Comparison of ENCODE assay signal across 29 cellular contexts in genomic region chr5:69231851-69232250, GRCh38. TPM values are rescaled to one million over a fixed set of nuclear protein-coding genes. Genes with fewer than 3 reads are reported as not detected.
DNase-seq lines count a peak whose midpoint lies in the region; ATAC-seq, FAIRE-seq and TF ChIP-seq lines count a peak whose summit lies in the region.
"Had no signal": no experiment of that assay in that cellular context is flagged by ENCODE, and none has a peak within 500 bp of the region (broad histone marks: within the 10 kb centered on the region; RNA-seq: fewer than 3 reads in every experiment).

No MANE protein-coding gene starts in this region.

- intact Hi-C loops in activated CD8-positive, alpha-beta T cell treated with anti-CD3 and anti-CD28 coated beads for 36 hours (cut with micrococcal nuclease): no loop called here

- no peak for ATAC-seq in activated CD8-positive, alpha-beta T cell treated with anti-CD3 and anti-CD28 coated beads, Interleukin-2, amount 10 ng/mL, durations not matched to agents 7 days and 5 days
- no peak for ATAC-seq in activated CD8-positive, alpha-beta T cell treated with anti-CD3 and anti-CD28 coated beads for 36 hours
- ATAC-seq in GM21447 (IDR thresholded peaks at IDR 0.05; ENCODE audit: unreplicated experiment): no peak
- ATAC-seq: A549; HCT116; natural killer cell treated with Interleukin-12 subunit alpha and Interleukin-12 subunit beta and Interleukin-15 and Interleukin-18, amount 100 ng/mL, for 72 hours; sciatic nerve had no signal

- no peak overlapping the region for H3K4me3 ChIP-seq in astrocyte (ENCODE audit: insufficient read depth, low read depth, low read length)
- H3K4me3 ChIP-seq: A549, SJSA1 had no signal

- no peaks in the 10 kb centered on the region for H3K27me3 Mint-ChIP-seq in activated CD8-positive, alpha-beta T cell treated with anti-CD3 and anti-CD28 coated beads, Interleukin-2, amount 10 ng/mL, durations not matched to agents 7 days and 5 days (ENCODE audit: low read depth)
- H3K27me3 Mint-ChIP-seq in activated CD8-positive, alpha-beta T cell treated with anti-CD3 and anti-CD28 coated beads for 36 hours: no peaks in the 10 kb centered on the region
- H3K27me3 Mint-ChIP-seq in astrocyte (ENCODE audit: low read depth, unreplicated experiment): no peaks in the 10 kb centered on the region
- no peaks in the 10 kb centered on the region for H3K27me3 Mint-ChIP-seq in type B pancreatic cell
- peaks cover 2 to 3% (median 3%) of the 10 kb centered on the region in 3 donors for H3K27me3 Mint-ChIP-seq in immature natural killer cell (ENCODE audit: low read depth in 3 of 3)
- H3K27me3 Mint-ChIP-seq: activated CD4-positive, alpha-beta T cell treated with anti-CD3 and anti-CD28 coated beads, Interleukin-2, amount 10 ng/mL, durations not matched to agents 24 days and 14 days; natural killer cell treated with Interleukin-12 subunit alpha and Interleukin-12 subunit beta and Interleukin-15 and Interleukin-18, amount 100 ng/mL, for 72 hours had no signal

- peak overlapping the region; percentile 33 for H3K4me2 ChIP-seq in astrocyte (ENCODE audit: low read length)
- H3K4me2 ChIP-seq: A549 had no signal

- H3K27ac Mint-ChIP-seq in activated CD8-positive, alpha-beta T cell treated with anti-CD3 and anti-CD28 coated beads, Interleukin-2, amount 10 ng/mL, durations not matched to agents 7 days and 5 days: no peak overlapping the region
- no peak overlapping the region for H3K27ac Mint-ChIP-seq in activated CD8-positive, alpha-beta T cell treated with anti-CD3 and anti-CD28 coated beads for 36 hours
- H3K27ac Mint-ChIP-seq in astrocyte (ENCODE audit: unreplicated experiment) (no peak overlapping the region), type B pancreatic cell (no peak overlapping the region), immature natural killer cell (peak overlapping the region in 1 of 6 donors; percentile 26)
- H3K27ac Mint-ChIP-seq: activated CD4-positive, alpha-beta T cell treated with anti-CD3 and anti-CD28 coated beads, Interleukin-2, amount 10 ng/mL, durations not matched to agents 24 days and 14 days; activated T-helper 1 cell treated with anti-CD3 and anti-CD28 coated beads, Interleukin-12 subunit alpha, Interleukin-12 subunit beta, Interleukin-2, Interleukin-4 antibody, amounts not matched to agents 30 ng/mL and 10 ng/mL and 1 ng/mL, durations not matched to agents 14 hours and 24 hours and 36 hours; mesothelial cell of epicardium; natural killer cell treated with Interleukin-12 subunit alpha and Interleukin-12 subunit beta and Interleukin-15 and Interleukin-18, amount 100 ng/mL, for 72 hours; T-helper 1 cell treated with Interleukin-12 subunit alpha and Interleukin-12 subunit beta and Interleukin-4 antibody, amounts not matched to agents 30 μg/mL and 1 μg/mL, for 36 hours had no signal

- CTCF ChIA-PET in activated CD8-positive, alpha-beta T cell treated with anti-CD3 and anti-CD28 coated beads, Interleukin-2, amount 10 ng/mL, durations not matched to agents 7 days and 5 days (lab: Charles Lee): no interaction called here
- CTCF ChIA-PET in activated CD8-positive, alpha-beta T cell treated with anti-CD3 and anti-CD28 coated beads for 36 hours (lab: Charles Lee): interaction anchor here (0.6 kb wide), 1 partner anchor 10 kb away, joined by 3 read pairs; no protein-coding TSS in a partner anchor

- H3K9me3 Mint-ChIP-seq in activated CD8-positive, alpha-beta T cell treated with anti-CD3 and anti-CD28 coated beads, Interleukin-2, amount 10 ng/mL, durations not matched to agents 7 days and 5 days (ENCODE audit: insufficient read depth): no peaks in the 10 kb centered on the region
- no peaks in the 10 kb centered on the region for H3K9me3 Mint-ChIP-seq in activated CD8-positive, alpha-beta T cell treated with anti-CD3 and anti-CD28 coated beads for 36 hours
- H3K9me3 Mint-ChIP-seq in astrocyte (ENCODE audit: unreplicated experiment): no peaks in the 10 kb centered on the region
- no peaks in the 10 kb centered on the region for H3K9me3 Mint-ChIP-seq in type B pancreatic cell
- no peaks in the 10 kb centered on the region for H3K9me3 Mint-ChIP-seq in immature natural killer cell
- H3K9me3 Mint-ChIP-seq: activated CD4-positive, alpha-beta T cell treated with anti-CD3 and anti-CD28 coated beads, Interleukin-2, amount 10 ng/mL, durations not matched to agents 24 days and 14 days; activated T-helper 1 cell treated with anti-CD3 and anti-CD28 coated beads, Interleukin-12 subunit alpha, Interleukin-12 subunit beta, Interleukin-2, Interleukin-4 antibody, amounts not matched to agents 30 ng/mL and 10 ng/mL and 1 ng/mL, durations not matched to agents 14 hours and 24 hours and 36 hours; mesothelial cell of epicardium; natural killer cell treated with Interleukin-12 subunit alpha and Interleukin-12 subunit beta and Interleukin-15 and Interleukin-18, amount 100 ng/mL, for 72 hours; T-helper 1 cell treated with Interleukin-12 subunit alpha and Interleukin-12 subunit beta and Interleukin-4 antibody, amounts not matched to agents 30 μg/mL and 1 μg/mL, for 36 hours had no signal

- POLR2A ChIA-PET in activated CD8-positive, alpha-beta T cell treated with anti-CD3 and anti-CD28 coated beads, Interleukin-2, amount 10 ng/mL, durations not matched to agents 7 days and 5 days (lab: Charles Lee): interaction anchor here (1.3 kb wide), 1 partner anchor 11 kb away, joined by 4 read pairs; no protein-coding TSS in a partner anchor
- POLR2A ChIA-PET in activated CD8-positive, alpha-beta T cell treated with anti-CD3 and anti-CD28 coated beads for 36 hours (lab: Charles Lee): no interaction called here

- H3K27ac ChIP-seq in astrocyte (ENCODE audit: low read depth, low read length): no peak overlapping the region
- H3K27ac ChIP-seq: A549, parathyroid adenoma, SJSA1 had no signal

- no peak overlapping the region for H3K9ac ChIP-seq in astrocyte (ENCODE audit: low read length)
- H3K9ac ChIP-seq: parathyroid adenoma had no signal

- peaks cover 9% of the 10 kb centered on the region for H3K4me1 ChIP-seq in astrocyte (ENCODE audit: insufficient read depth, low read length)

- peaks cover 7% of the 10 kb centered on the region for H3K36me3 ChIP-seq in astrocyte (ENCODE audit: insufficient read depth, low read length)

- no peak for FAIRE-seq in astrocyte (lab: Jason Lieb, UNC)
- FAIRE-seq: A549, D721Med, G401.6 had no signal

- no peaks in the 10 kb centered on the region for H4K20me1 ChIP-seq in astrocyte (ENCODE audit: insufficient read depth, low read length)

- no peaks in the 10 kb centered on the region for H3K9me3 ChIP-seq in astrocyte (ENCODE audit: insufficient read depth, low read depth, low read length)
- H3K9me3 ChIP-seq: A549, SJSA1 had no signal

- no peaks in the 10 kb centered on the region for H3K27me3 ChIP-seq in astrocyte (ENCODE audit: insufficient read depth, low read length)
- H3K27me3 ChIP-seq: SJSA1 had no signal

- DNase-seq in activated CD8-positive, alpha-beta T cell treated with anti-CD3 and anti-CD28 coated beads, Interleukin-2, amount 10 ng/mL, durations not matched to agents 7 days and 5 days: peak; percentile 15
- DNase-seq in activated CD8-positive, alpha-beta T cell treated with anti-CD3 and anti-CD28 coated beads for 36 hours: no peak
- DNase-seq in astrocyte (ENCODE audit: low read depth): peak; percentile 82
- DNase-seq in iris pigment epithelial cell (ENCODE audit: low read depth): peak; percentile 71
- DNase-seq in type B pancreatic cell (ENCODE audit: extremely low spot score, unreplicated experiment): no peak
- no peak for DNase-seq in NCI-H345 treated with DMSO at 0.1 percent for 48 hours (lab: John Stamatoyannopoulos, UW; ENCODE audit: unreplicated experiment)
- DNase-seq in immature natural killer cell: no peak
- DNase-seq: activated CD4-positive, alpha-beta T cell treated with anti-CD3 and anti-CD28 coated beads, Interleukin-2, amount 10 ng/mL, durations not matched to agents 24 days and 14 days; activated naive CD4-positive, alpha-beta T cell treated with anti-CD3 and anti-CD28 coated beads, Interleukin-2, amount 50 U/mL, for 16 hours; cerebellar nuclear complex; effector CD4-positive, alpha-beta T cell; glutamatergic neuron; KBM-7; NCI-H1048; NCI-H1930; NCI-H345; NK-92 treated with Interleukin-12 subunit alpha and Interleukin-12 subunit beta, amount 100 ng/mL, for 24 hours had no signal

- H3K4me3 Mint-ChIP-seq in activated CD8-positive, alpha-beta T cell treated with anti-CD3 and anti-CD28 coated beads, Interleukin-2, amount 10 ng/mL, durations not matched to agents 7 days and 5 days: no peak overlapping the region
- H3K4me3 Mint-ChIP-seq in activated CD8-positive, alpha-beta T cell treated with anti-CD3 and anti-CD28 coated beads for 36 hours: no peak overlapping the region
- H3K4me3 Mint-ChIP-seq in astrocyte (ENCODE audit: unreplicated experiment) (no peak overlapping the region), type B pancreatic cell (peak overlapping the region; percentile 49), immature natural killer cell (no peak overlapping the region)
- H3K4me3 Mint-ChIP-seq: activated CD4-positive, alpha-beta T cell treated with anti-CD3 and anti-CD28 coated beads, Interleukin-2, amount 10 ng/mL, durations not matched to agents 24 days and 14 days; activated T-helper 1 cell treated with anti-CD3 and anti-CD28 coated beads, Interleukin-12 subunit alpha, Interleukin-12 subunit beta, Interleukin-2, Interleukin-4 antibody, amounts not matched to agents 30 ng/mL and 10 ng/mL and 1 ng/mL, durations not matched to agents 14 hours and 24 hours and 36 hours; mesothelial cell of epicardium; natural killer cell treated with Interleukin-12 subunit alpha and Interleukin-12 subunit beta and Interleukin-15 and Interleukin-18, amount 100 ng/mL, for 72 hours; T-helper 1 cell treated with Interleukin-12 subunit alpha and Interleukin-12 subunit beta and Interleukin-4 antibody, amounts not matched to agents 30 μg/mL and 1 μg/mL, for 36 hours had no signal

- H3K4me1 Mint-ChIP-seq in activated CD8-positive, alpha-beta T cell treated with anti-CD3 and anti-CD28 coated beads, Interleukin-2, amount 10 ng/mL, durations not matched to agents 7 days and 5 days (ENCODE audit: low read depth): peaks cover 16% of the 10 kb centered on the region
- peaks cover 12% of the 10 kb centered on the region for H3K4me1 Mint-ChIP-seq in activated CD8-positive, alpha-beta T cell treated with anti-CD3 and anti-CD28 coated beads for 36 hours (ENCODE audit: low read depth)
- H3K4me1 Mint-ChIP-seq in astrocyte (ENCODE audit: low read depth, unreplicated experiment) (peaks cover 2% of the 10 kb centered on the region), type B pancreatic cell (ENCODE audit: unreplicated experiment) (peaks cover 13% of the 10 kb centered on the region), immature natural killer cell (peaks cover 22 to 30% of the 10 kb centered on the region in 2 donors)

- no peak for TF ChIP-seq CTCF in activated CD8-positive, alpha-beta T cell treated with anti-CD3 and anti-CD28 coated beads for 36 hours (IDR thresholded peaks at IDR 0.05)
- no peak for TF ChIP-seq CTCF in astrocyte (IDR thresholded peaks at IDR 0.05; ENCODE audit: insufficient read depth, low read depth, low read length)
- no peak for TF ChIP-seq CTCF in type B pancreatic cell (conservative IDR thresholded peaks at IDR 0.05)

- no peak overlapping the region for H2AFZ ChIP-seq in astrocyte (ENCODE audit: low read depth, low read length)
- H2AFZ ChIP-seq: parathyroid adenoma had no signal

- H3K36me3 Mint-ChIP-seq in activated CD8-positive, alpha-beta T cell treated with anti-CD3 and anti-CD28 coated beads, Interleukin-2, amount 10 ng/mL, durations not matched to agents 7 days and 5 days (ENCODE audit: low read depth): peaks cover 16% of the 10 kb centered on the region
- H3K36me3 Mint-ChIP-seq in activated CD8-positive, alpha-beta T cell treated with anti-CD3 and anti-CD28 coated beads for 36 hours (ENCODE audit: low read depth): peaks cover 2% of the 10 kb centered on the region
- H3K36me3 Mint-ChIP-seq in astrocyte (ENCODE audit: low read depth, unreplicated experiment) (peaks cover 4% of the 10 kb centered on the region), type B pancreatic cell (peaks cover 8% of the 10 kb centered on the region), immature natural killer cell (peaks cover 0 to 6% (median 0%) of the 10 kb centered on the region in 3 donors)
- H3K36me3 Mint-ChIP-seq: natural killer cell treated with Interleukin-12 subunit alpha and Interleukin-12 subunit beta and Interleukin-15 and Interleukin-18, amount 100 ng/mL, for 72 hours had no signal

- H3K79me2 ChIP-seq in astrocyte (ENCODE audit: insufficient read depth, low read length): peaks cover 21% of the 10 kb centered on the region

RNA-seq across cellular contexts. Expression of gene CDK7, which starts 2.8 kb away (rescaled TPM):
- 10 to 100 TPM; 23.9 to 28.3 TPM for total RNA-seq in activated CD8-positive, alpha-beta T cell treated with anti-CD3 and anti-CD28 coated beads, Interleukin-2, amount 10 ng/mL, durations not matched to agents 7 days and 5 days
- total RNA-seq in activated CD8-positive, alpha-beta T cell treated with anti-CD3 and anti-CD28 coated beads for 36 hours: 10 to 100 TPM; 40.6 to 46.2 TPM
- 53.6 and 58.3 TPM in 2 replicates for total RNA-seq in astrocyte
- 27.3 and 35.8 TPM in 2 replicates for total RNA-seq in type B pancreatic cell (ENCODE audit: low replicate concordance)
- polyA plus RNA-seq in immature natural killer cell: 10 to 100 TPM; 22.4 to 28.2 (median 24.3) TPM

RNA-seq across cellular contexts. Expression of gene CENPH, which starts 42.5 kb away (rescaled TPM):
- total RNA-seq in activated CD8-positive, alpha-beta T cell treated with anti-CD3 and anti-CD28 coated beads, Interleukin-2, amount 10 ng/mL, durations not matched to agents 7 days and 5 days: 10 to 100 TPM; 48.5 to 50.1 TPM
- total RNA-seq in activated CD8-positive, alpha-beta T cell treated with anti-CD3 and anti-CD28 coated beads for 36 hours: 10 to 100 TPM; 97.0 to 98.6 TPM
- total RNA-seq in astrocyte (4.9 and 5.0 TPM in 2 replicates), type B pancreatic cell (ENCODE audit: low replicate concordance) (10.2 and 27.0 TPM in 2 replicates)
- polyA plus RNA-seq in immature natural killer cell: 1 to 10 TPM; 5.7 to 7.2 (median 6.4) TPM

Comparison
In these comparisons a context has a peak if more than half of its experiments do, and no peak if none do; other contexts are left out.
1. DNase-seq: peak in activated CD8-positive, alpha-beta T cell treated with anti-CD3 and anti-CD28 coated beads, Interleukin-2, amount 10 ng/mL, durations not matched to agents 7 days and 5 days (single experiment), astrocyte (single experiment) and iris pigment epithelial cell (single experiment); none in activated CD8-positive, alpha-beta T cell treated with anti-CD3 and anti-CD28 coated beads for 36 hours (single experiment), type B pancreatic cell (single experiment), NCI-H345 treated with DMSO at 0.1 percent for 48 hours (single experiment) and immature natural killer cell (0 of 3).